8 cellular contexts compared by ENCODE assay signal in the genomic region with DNA sequence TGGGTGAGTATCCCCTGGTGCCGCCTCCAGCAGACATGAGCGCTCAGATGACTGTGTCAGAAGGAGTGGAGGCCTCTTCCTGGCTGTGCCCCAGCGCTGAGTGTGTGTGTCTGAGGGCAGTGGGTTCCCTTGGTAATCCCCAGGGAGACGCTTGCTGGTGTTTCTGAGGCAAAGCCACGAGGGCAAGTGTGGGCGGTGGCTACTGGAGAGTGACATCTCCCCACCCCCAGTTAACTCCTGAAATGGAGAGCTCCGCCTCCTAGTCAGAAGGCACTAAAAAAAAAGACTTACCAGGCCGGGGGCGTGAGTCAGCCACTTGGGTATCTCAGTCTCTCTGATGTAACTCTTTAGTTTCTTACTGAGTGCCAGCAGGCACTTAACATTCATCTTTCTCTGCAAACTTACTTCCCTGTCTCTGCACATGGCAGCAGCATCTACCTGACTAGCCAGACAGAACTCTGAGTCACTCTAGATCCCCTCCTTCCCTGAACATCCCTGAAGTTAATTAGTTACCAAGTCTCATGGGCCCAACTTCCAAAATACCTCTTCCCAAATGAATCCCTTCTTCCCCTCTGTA. TPM values are rescaled to one million over a fixed set of nuclear protein-coding genes. Genes with fewer than 3 reads are reported as not detected.
DNase-seq lines count a peak whose midpoint lies in the region; ATAC-seq and TF ChIP-seq lines count a peak whose summit lies in the region.

No MANE protein-coding gene starts in this region.

- H3K36me3 ChIP-seq in esophagus muscularis mucosa (peaks cover 37 to 98% (median 76%) of the 10 kb centered on the region in 4 donors), thymus (ENCODE audit: control insufficient read depth, insufficient read depth) (peaks cover 93% of the 10 kb centered on the region)

- no peak for TF ChIP-seq POLR2A in esophagus muscularis mucosa (IDR thresholded peaks at IDR 0.05; ENCODE audit: low read depth)

- TF ChIP-seq EP300 in esophagus muscularis mucosa (IDR thresholded peaks at IDR 0.05): no peak

- peak overlapping the region; percentile 59 to 73 (median 67) for H3K27ac ChIP-seq in esophagus muscularis mucosa (replicated peaks in 1 of 4)
- peak overlapping the region; percentile 47 for H3K27ac ChIP-seq in thymus (ENCODE audit: low read depth)

- DNase-seq in Right ventricle myocardium superior: peak; percentile 58
- DNase-seq in cardiac septum (ENCODE audit: low spot score): no peak
- peak; percentile 88 to 92 for DNase-seq in NOMO-1 (lab: John Stamatoyannopoulos, UW; ENCODE audit: unreplicated experiment in 2 of 2)
- DNase-seq in activated CD8-positive, alpha-beta memory T cell treated with anti-CD3 and anti-CD28 coated beads, Interleukin-2, amount 50 U/mL, for 4 hours: peak; percentile 78
- DNase-seq in esophagus muscularis mucosa (ENCODE audit: extremely low spot score): peak; percentile 95
- DNase-seq in nucleus accumbens (lab: John Stamatoyannopoulos, UW): peak in 38 of 56 donors; percentile 9 to 76 (median 47)

- 7% methylated on average over 6 of the region's 9 CpGs for WGBS in esophagus muscularis mucosa
- WGBS in thymus: 60% methylated on average over 9 of the region's 9 CpGs

- no peak overlapping the region for H3K4me3 ChIP-seq in esophagus muscularis mucosa
- H3K4me3 ChIP-seq in thymus (ENCODE audit: low read length): no peak overlapping the region

- H3K4me1 ChIP-seq in esophagus muscularis mucosa (peaks cover 3 to 41% (median 21%) of the 10 kb centered on the region in 4 donors), thymus (ENCODE audit: control insufficient read depth, insufficient read depth, low read length) (no peaks in the 10 kb centered on the region)

- intact Hi-C loops in Right ventricle myocardium superior (cut with DNase I): loop anchor here (10.0 kb wide), 1 partner anchor 156 kb away; a partner anchor contains a TSS
- intact Hi-C loops in cardiac septum (cut with DNase I): no loop called here
- intact Hi-C loops in esophagus muscularis mucosa (cut with DNase I): loop anchor here (10.0 kb wide), 1 partner anchor 306 kb away; a partner anchor contains a TSS

- no peaks in the 10 kb centered on the region for H3K9me3 ChIP-seq in esophagus muscularis mucosa
- H3K9me3 ChIP-seq in thymus (ENCODE audit: control insufficient read depth): no peaks in the 10 kb centered on the region

- no peak for TF ChIP-seq CTCF in esophagus muscularis mucosa (IDR thresholded peaks at IDR 0.05)

- ATAC-seq in Right ventricle myocardium superior (ENCODE audit: poor library complexity): peak; percentile 63
- peak; percentile 85 for ATAC-seq in HG02973 (IDR thresholded peaks at IDR 0.05; ENCODE audit: unreplicated experiment)

- no peaks in the 10 kb centered on the region for H3K27me3 ChIP-seq in esophagus muscularis mucosa
- H3K27me3 ChIP-seq in thymus (ENCODE audit: control insufficient read depth, insufficient read depth): no peaks in the 10 kb centered on the region

RNA-seq across cellular contexts. Expression of a gene that starts 19.3 kb away (rescaled TPM):
- total RNA-seq in Right ventricle myocardium superior: not detected
- total RNA-seq in cardiac septum: 0.32 TPM
- total RNA-seq in esophagus muscularis mucosa: not detected
- 1.1 TPM for polyA plus RNA-seq in thymus

RNA-seq across cellular contexts. Expression of a gene that starts 26.1 kb away (rescaled TPM):
- 1.2 TPM for total RNA-seq in Right ventricle myocardium superior
- total RNA-seq in cardiac septum: not detected
- 1 to 10 TPM in 1 of 4 donors, not detected in 3; 1.3 TPM for total RNA-seq in esophagus muscularis mucosa
- 3.4 TPM for polyA plus RNA-seq in thymus

RNA-seq across cellular contexts. Expression of a gene that starts 38.8 kb away (rescaled TPM):
- total RNA-seq in Right ventricle myocardium superior (4.6 TPM), cardiac septum (4.5 TPM), esophagus muscularis mucosa (10 to 100 TPM; 12.5 to 18.5 (median 17.3) TPM)
- 162 TPM for polyA plus RNA-seq in thymus
